9 cellular contexts compared by ENCODE assay signal in genomic region chr22:46085831-46086576, GRCh38.
A peak's percentile ranks its signal among the peaks of the same experiment; 100 is the strongest.
DNase-seq lines count a peak whose midpoint lies in the region; ATAC-seq lines count a peak whose summit lies in the region.
"Had no signal": no experiment of that assay in that cellular context is flagged by ENCODE, and none has a peak within 500 bp of the region (broad histone marks: within the 10 kb centered on the region; RNA-seq: fewer than 3 reads in every experiment).

No MANE protein-coding gene starts in this region.

- H3K9ac ChIP-seq in rectal smooth muscle tissue (ENCODE audit: low read length) = no peak overlapping the region

- no peak overlapping the region for H3K4me3 ChIP-seq in CD8-positive, alpha-beta memory T cell (ENCODE audit: low read length)
- H3K4me3 ChIP-seq in rectal smooth muscle tissue (ENCODE audit: low read length) = peak overlapping the region; percentile 42

- no peak overlapping the region for H3K27ac Mint-ChIP-seq in CD8-positive, alpha-beta memory T cell

- no peaks in the 10 kb centered on the region for H3K27me3 ChIP-seq in CD8-positive, alpha-beta memory T cell (ENCODE audit: insufficient read depth, low read length, poor library complexity, severe bottlenecking)
- H3K27me3 ChIP-seq in rectal smooth muscle tissue (ENCODE audit: control insufficient read depth, insufficient read depth, low read length) = no peaks in the 10 kb centered on the region

- H3K36me3 Mint-ChIP-seq in CD8-positive, alpha-beta memory T cell = peaks cover 0 to 10% (median 0%) of the 10 kb centered on the region in 3 donors

- CTCF ChIA-PET in CD8-positive, alpha-beta memory T cell (lab: Charles Lee) = no interaction called here

- no peaks in the 10 kb centered on the region for H3K27me3 Mint-ChIP-seq in CD8-positive, alpha-beta memory T cell

- H3K4me1 ChIP-seq in CD8-positive, alpha-beta memory T cell (ENCODE audit: insufficient read depth, low read length) = no peaks in the 10 kb centered on the region
- H3K4me1 ChIP-seq in rectal smooth muscle tissue (ENCODE audit: control insufficient read depth, insufficient read depth, low read length) = peaks cover 79% of the 10 kb centered on the region

- no peak for DNase-seq in CD8-positive, alpha-beta memory T cell
- DNase-seq in SW 1271 (lab: John Stamatoyannopoulos, UW) (peak; percentile 40 to 76), fibroblast of the conjunctiva (ENCODE audit: low read depth) (peak; percentile 43)
- no peak for DNase-seq in stimulated activated CD4-positive, alpha-beta T cell treated with anti-CD3 and anti-CD28 coated beads, Interleukin-2, amount 100 ng/mL, for 48 hours
- DNase-seq: NCI-H1417 treated with DMSO at 0.1 percent for 48 hours had no signal

- ATAC-seq in HG02973 (IDR thresholded peaks at IDR 0.05; ENCODE audit: unreplicated experiment) (no peak), GM21723 (IDR thresholded peaks at IDR 0.05; ENCODE audit: unreplicated experiment) (no peak), HG03280 (IDR thresholded peaks at IDR 0.05; ENCODE audit: unreplicated experiment) (no peak)

- no peaks in the 10 kb centered on the region for H3K9me3 ChIP-seq in CD8-positive, alpha-beta memory T cell (ENCODE audit: low read length)

- peaks cover 0 to 9% (median 0%) of the 10 kb centered on the region in 3 donors for H3K4me1 Mint-ChIP-seq in CD8-positive, alpha-beta memory T cell

- no peak overlapping the region for H3K4me3 Mint-ChIP-seq in CD8-positive, alpha-beta memory T cell

- POLR2A ChIA-PET in CD8-positive, alpha-beta memory T cell (lab: Charles Lee) = no interaction called here

- no peaks in the 10 kb centered on the region for H3K9me3 Mint-ChIP-seq in CD8-positive, alpha-beta memory T cell

- no peaks in the 10 kb centered on the region for H3K36me3 ChIP-seq in CD8-positive, alpha-beta memory T cell (ENCODE audit: insufficient read depth, low read length)
- H3K36me3 ChIP-seq in rectal smooth muscle tissue (ENCODE audit: control insufficient read depth, insufficient read depth, low read length) = peaks cover 9% of the 10 kb centered on the region

- peak overlapping the region; percentile 51 for H3K27ac ChIP-seq in CD8-positive, alpha-beta memory T cell (ENCODE audit: low read depth, low read length)
- H3K27ac ChIP-seq in rectal smooth muscle tissue (ENCODE audit: low read depth, low read length) = peak overlapping the region; percentile 74

Comparison
In these comparisons a context has a peak if more than half of its experiments do, and no peak if none do; other contexts are left out.
1. DNase-seq: peak in SW 1271 (2 of 2) and fibroblast of the conjunctiva (single experiment); none in CD8-positive, alpha-beta memory T cell (0 of 5) and stimulated activated CD4-positive, alpha-beta T cell treated with anti-CD3 and anti-CD28 coated beads, Interleukin-2, amount 100 ng/mL, for 48 hours (0 of 2).